In genomic region chr9:93610206-93610605, GRCh38 we compare ENCODE assay signal across 28 cellular contexts.
"Had no signal": no experiment of that assay in that cellular context is flagged by ENCODE, and none has a peak within 500 bp of the region (broad histone marks: within the 10 kb centered on the region; RNA-seq: fewer than 3 reads in every experiment).

No MANE protein-coding gene starts in this region.

- H3K9me3 ChIP-seq: testis, thyroid gland, vagina had no signal

- H3K4me3 ChIP-seq: stomach, suprapubic skin, testis, thoracic aorta, thyroid gland, tibial artery, tibial nerve, transverse colon, upper lobe of left lung, uterus, vagina had no signal

- H3K27ac ChIP-seq: stomach, suprapubic skin, testis, thoracic aorta, thyroid gland, tibial artery, tibial nerve, transverse colon, upper lobe of left lung, uterus, vagina had no signal

- H3K36me3 ChIP-seq: stomach, suprapubic skin, thoracic aorta, thyroid gland, tibial artery, transverse colon, upper lobe of left lung, uterus, vagina had no signal

- H3K36me3 Mint-ChIP-seq: stimulated activated effector memory CD8-positive, alpha-beta T cell treated with anti-CD3 and anti-CD28 coated beads, Interleukin-12 subunit alpha, Interleukin-12 subunit beta, amount 100 ng/mL, for 72 hours had no signal

- H3K27me3 ChIP-seq: stomach, suprapubic skin, testis, thyroid gland, tibial artery, tibial nerve, transverse colon, upper lobe of left lung, uterus, vagina had no signal

- H3K27me3 Mint-ChIP-seq: stimulated activated memory B cell treated with anti-CD40 and anti-IgM and Interleukin-4, amounts not matched to agents 10 μg/mL and 1 μg/mL and 100 μg/mL, for 72 hours; stimulated activated naive B cell treated with anti-CD40 and anti-IgM and Interleukin-4, amounts not matched to agents 10 μg/mL and 1 μg/mL and 100 μg/mL, for 72 hours; stimulated activated naive CD8-positive, alpha-beta T cell treated with anti-CD3 and anti-CD28 coated beads, Interleukin-15, amount 100 ng/mL, for 72 hours; stimulated activated naive CD8-positive, alpha-beta T cell treated with anti-CD3 and anti-CD28 coated beads, Interleukin-15, Interleukin-2, amounts not matched to agents 100 ng/mL and 50 ng/mL, for 24 hours; type B pancreatic cell had no signal

- H3K27ac Mint-ChIP-seq: stimulated activated effector memory CD8-positive, alpha-beta T cell treated with anti-CD3 and anti-CD28 coated beads, Interleukin-12 subunit alpha, Interleukin-12 subunit beta, amount 100 ng/mL, for 72 hours; stimulated activated memory B cell treated with anti-CD40 and anti-IgM and Interleukin-4, amounts not matched to agents 10 μg/mL and 1 μg/mL and 100 μg/mL, for 72 hours; stimulated activated naive B cell treated with anti-CD40 and anti-IgM and Interleukin-4, amounts not matched to agents 10 μg/mL and 1 μg/mL and 100 μg/mL, for 72 hours; stimulated activated naive CD8-positive, alpha-beta T cell treated with anti-CD3 and anti-CD28 coated beads, Interleukin-15, amount 100 ng/mL, for 72 hours; stimulated activated naive CD8-positive, alpha-beta T cell treated with anti-CD3 and anti-CD28 coated beads, Interleukin-15, Interleukin-2, amounts not matched to agents 100 ng/mL and 50 ng/mL, for 24 hours; type B pancreatic cell had no signal

- FAIRE-seq: urothelium cell line had no signal

- H3K4me1 ChIP-seq: testis, uterus had no signal

- DNase-seq: stimulated activated CD4-positive, alpha-beta T cell treated with anti-CD3 and anti-CD28 coated beads, Interleukin-2, amount 100 ng/mL, for 48 hours; stimulated activated CD4-positive, alpha-beta T cell treated with anti-CD3 and anti-CD28 coated beads, Interleukin-4, amount 100 ng/mL, for 1 hour; stimulated activated CD4-positive, alpha-beta T cell treated with anti-CD3 and anti-CD28 coated beads, Interleukin-4, amount 100 ng/mL, for 24 hours; stimulated activated CD4-positive, alpha-beta T cell treated with anti-CD3 and anti-CD28 coated beads, Interleukin-4, amount 100 ng/mL, for 4 hours; stimulated activated CD8-positive, alpha-beta memory T cell treated with anti-CD3 and anti-CD28 coated beads, Interleukin-4, amount 100 ng/mL, for 48 hours; stimulated activated naive B cell treated with anti-CD40 and anti-IgM and Interleukin-4, amounts not matched to agents 10 μg/mL and 1 μg/mL and 100 μg/mL, for 72 hours; stimulated activated naive CD4-positive, alpha-beta T cell; stimulated activated naive CD4-positive, alpha-beta T cell treated with Interleukin-2 at 50 U/mL for 16 hours; stimulated activated naive CD8-positive, alpha-beta T cell treated with anti-CD3 and anti-CD28 coated beads, Interleukin-15, amount 100 ng/mL, for 72 hours; stimulated activated naive CD8-positive, alpha-beta T cell treated with anti-CD3 and anti-CD28 coated beads, Interleukin-15, Interleukin-2, amounts not matched to agents 100 U/mL and 50 U/mL, for 24 hours; stomach; substantia nigra; testis; thyroid gland; tibial artery; transverse colon; trophoblast cell; upper lobe of left lung; uterus had no signal

- ATAC-seq: stimulated activated effector memory CD8-positive, alpha-beta T cell treated with anti-CD3 and anti-CD28 coated beads, Interleukin-12 subunit alpha, Interleukin-12 subunit beta, amount 100 ng/mL, for 72 hours; stimulated activated memory B cell treated with anti-CD40 and anti-IgM and Interleukin-4, amounts not matched to agents 10 μg/mL and 1 μg/mL and 100 μg/mL, for 72 hours; stimulated activated naive B cell treated with anti-CD40 and anti-IgM and Interleukin-4, amounts not matched to agents 10 μg/mL and 1 μg/mL and 100 μg/mL, for 72 hours; stimulated activated naive CD8-positive, alpha-beta T cell treated with anti-CD3 and anti-CD28 coated beads, Interleukin-15, amount 100 ng/mL, for 72 hours; stimulated activated naive CD8-positive, alpha-beta T cell treated with anti-CD3 and anti-CD28 coated beads, Interleukin-15, Interleukin-2, amounts not matched to agents 100 U/mL and 50 U/mL, for 24 hours had no signal

- H3K4me3 Mint-ChIP-seq: stimulated activated effector memory CD8-positive, alpha-beta T cell treated with anti-CD3 and anti-CD28 coated beads, Interleukin-12 subunit alpha, Interleukin-12 subunit beta, amount 100 ng/mL, for 72 hours; stimulated activated memory B cell treated with anti-CD40 and anti-IgM and Interleukin-4, amounts not matched to agents 10 μg/mL and 1 μg/mL and 100 μg/mL, for 72 hours; stimulated activated naive B cell treated with anti-CD40 and anti-IgM and Interleukin-4, amounts not matched to agents 10 μg/mL and 1 μg/mL and 100 μg/mL, for 72 hours; stimulated activated naive CD8-positive, alpha-beta T cell treated with anti-CD3 and anti-CD28 coated beads, Interleukin-15, amount 100 ng/mL, for 72 hours; stimulated activated naive CD8-positive, alpha-beta T cell treated with anti-CD3 and anti-CD28 coated beads, Interleukin-15, Interleukin-2, amounts not matched to agents 100 ng/mL and 50 ng/mL, for 24 hours; type B pancreatic cell had no signal
